In the genomic region with DNA sequence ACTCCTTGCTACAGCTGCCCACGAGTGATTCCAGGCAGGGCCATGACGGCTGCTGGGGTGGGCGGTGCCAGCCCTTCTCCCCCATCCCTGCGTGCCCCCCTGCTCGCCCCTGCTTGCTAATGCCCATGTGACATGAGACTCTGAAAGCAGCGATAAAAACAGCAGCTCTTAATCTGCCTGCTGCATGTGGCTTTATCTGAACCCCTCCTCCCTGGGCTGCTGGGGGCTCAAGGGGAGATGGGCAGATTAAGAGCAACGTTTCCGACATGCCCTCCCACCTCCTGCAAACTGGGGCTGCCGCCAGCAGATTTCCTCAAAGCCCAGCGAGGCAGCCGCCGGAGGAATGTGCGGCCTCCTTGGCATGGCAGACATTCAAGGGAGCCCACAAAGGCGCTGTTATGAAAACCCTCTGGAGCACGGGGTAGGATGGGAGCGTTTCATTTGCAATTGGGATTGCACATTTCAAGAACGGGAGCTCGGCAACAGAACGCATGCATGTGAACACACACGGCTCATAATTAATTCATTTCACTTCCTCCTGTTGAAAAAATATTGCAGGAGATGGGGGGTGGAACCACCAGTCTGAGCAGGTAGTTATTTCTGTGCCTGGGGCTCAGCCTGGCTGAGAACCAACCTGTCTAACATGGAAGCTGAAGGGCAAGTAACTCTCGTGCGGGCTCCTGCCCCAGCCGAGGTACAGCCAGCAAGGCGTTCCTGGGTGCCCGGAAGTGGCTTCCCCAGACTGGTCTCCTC, we compare ENCODE assay signal across 8 cellular contexts.
DNase-seq lines count a peak whose midpoint lies in the region; ATAC-seq and TF ChIP-seq lines count a peak whose summit lies in the region.

No MANE protein-coding gene starts in this region.

- peak overlapping the region; percentile 43 for H3K4me2 ChIP-seq in OCI-LY1 (ENCODE audit: low read length)

- peaks cover 22% of the 10 kb centered on the region for H3K4me1 Mint-ChIP-seq in chondrocyte (ENCODE audit: low read depth)

- TF ChIP-seq CTCF in AG10803 (conservative IDR thresholded peaks at IDR 0.05; ENCODE audit: low read length) (no peak), OCI-LY1 (IDR thresholded peaks at IDR 0.05; ENCODE audit: low read length) (no peak), chondrocyte (IDR thresholded peaks at IDR 0.05) (no peak)

- no peaks in the 10 kb centered on the region for H3K79me2 ChIP-seq in OCI-LY1 (ENCODE audit: insufficient read depth, low read length)

- no peaks in the 10 kb centered on the region for H3K36me3 ChIP-seq in OCI-LY1 (ENCODE audit: insufficient read depth, low read length)
- H3K36me3 ChIP-seq in thymus (ENCODE audit: control insufficient read depth, insufficient read depth), result no peaks in the 10 kb centered on the region

- H3K4me3 ChIP-seq in AG10803 (ENCODE audit: low read length) (peak overlapping the region; percentile 27), OCI-LY1 (ENCODE audit: low read depth, low read length, poor library complexity, severe bottlenecking) (peak overlapping the region; percentile 24), thymus (ENCODE audit: low read length) (peak overlapping the region; percentile 46)

- H2AFZ ChIP-seq in OCI-LY1 (ENCODE audit: low read length), result no peak overlapping the region

- H3K9me3 ChIP-seq in OCI-LY1 (ENCODE audit: low read length), result no peaks in the 10 kb centered on the region
- H3K9me3 ChIP-seq in thymus (ENCODE audit: control insufficient read depth), result no peaks in the 10 kb centered on the region

- H3K9me2 ChIP-seq in OCI-LY1 (ENCODE audit: low read depth, low read length), result no peaks in the 10 kb centered on the region

- H3K27ac ChIP-seq in OCI-LY1 (ENCODE audit: low read depth, low read length, poor library complexity, severe bottlenecking) (no peak overlapping the region), thymus (ENCODE audit: low read depth) (peak overlapping the region; percentile 15)

- H3K36me3 Mint-ChIP-seq in chondrocyte (ENCODE audit: low read depth), result no peaks in the 10 kb centered on the region

- H3K9ac ChIP-seq in OCI-LY1 (ENCODE audit: low read length), result no peak overlapping the region

- H4K20me1 ChIP-seq in OCI-LY1 (ENCODE audit: insufficient read depth, low read length), result no peaks in the 10 kb centered on the region

- peak overlapping the region; percentile 51 for H3K27ac Mint-ChIP-seq in chondrocyte (ENCODE audit: unreplicated experiment)

- H3K27me3 Mint-ChIP-seq in chondrocyte (ENCODE audit: low read depth), result peaks cover 40% of the 10 kb centered on the region

- H3K27me3 ChIP-seq in OCI-LY1 (ENCODE audit: insufficient read depth, low read length) (no peaks in the 10 kb centered on the region; the same call in 1 of the 2 replicates), thymus (ENCODE audit: control insufficient read depth, insufficient read depth) (no peaks in the 10 kb centered on the region)

- ATAC-seq in GM18861 (IDR thresholded peaks at IDR 0.05; ENCODE audit: unreplicated experiment), result peak; percentile 53

- DNase-seq in AG10803 (ENCODE audit: low read depth), result peak; percentile 91
- DNase-seq in chondrocyte (ENCODE audit: low spot score), result no peak
- DNase-seq in medulla oblongata (ENCODE audit: extremely low spot score), result peak; percentile 81
- no peak for DNase-seq in hepatic stellate cell (ENCODE audit: low spot score)
- no peak for DNase-seq in NCI-H2171 treated with DMSO at 0.1 percent for 48 hours (lab: John Stamatoyannopoulos, UW)

- peak overlapping the region; percentile 40 for H3K4me3 Mint-ChIP-seq in chondrocyte (ENCODE audit: unreplicated experiment)

- 3% methylated on average over 25 of the region's 25 CpGs for WGBS in thymus

- H3K9me3 Mint-ChIP-seq in chondrocyte (ENCODE audit: low read depth), result no peaks in the 10 kb centered on the region

- H3F3A ChIP-seq in OCI-LY1 (ENCODE audit: insufficient read depth, low read length), result no peaks in the 10 kb centered on the region

- H3K4me1 ChIP-seq in OCI-LY1 (ENCODE audit: insufficient read depth, low read length, severe bottlenecking) (peaks cover 7% of the 10 kb centered on the region), thymus (ENCODE audit: control insufficient read depth, insufficient read depth, low read length) (peaks cover 10% of the 10 kb centered on the region)

Comparison
In these comparisons a context has a peak if more than half of its experiments do, and no peak if none do; other contexts are left out.
1. DNase-seq: peak in AG10803 (single experiment) and medulla oblongata (single experiment); none in chondrocyte (single experiment), hepatic stellate cell (single experiment) and NCI-H2171 treated with DMSO at 0.1 percent for 48 hours (single experiment).
2. Peak in every context shown above with its lines, with median percentiles within 50 percentile points of each other: H3K4me3 ChIP-seq.